Comparison of ENCODE assay signal across 9 cellular contexts in the genomic region with DNA sequence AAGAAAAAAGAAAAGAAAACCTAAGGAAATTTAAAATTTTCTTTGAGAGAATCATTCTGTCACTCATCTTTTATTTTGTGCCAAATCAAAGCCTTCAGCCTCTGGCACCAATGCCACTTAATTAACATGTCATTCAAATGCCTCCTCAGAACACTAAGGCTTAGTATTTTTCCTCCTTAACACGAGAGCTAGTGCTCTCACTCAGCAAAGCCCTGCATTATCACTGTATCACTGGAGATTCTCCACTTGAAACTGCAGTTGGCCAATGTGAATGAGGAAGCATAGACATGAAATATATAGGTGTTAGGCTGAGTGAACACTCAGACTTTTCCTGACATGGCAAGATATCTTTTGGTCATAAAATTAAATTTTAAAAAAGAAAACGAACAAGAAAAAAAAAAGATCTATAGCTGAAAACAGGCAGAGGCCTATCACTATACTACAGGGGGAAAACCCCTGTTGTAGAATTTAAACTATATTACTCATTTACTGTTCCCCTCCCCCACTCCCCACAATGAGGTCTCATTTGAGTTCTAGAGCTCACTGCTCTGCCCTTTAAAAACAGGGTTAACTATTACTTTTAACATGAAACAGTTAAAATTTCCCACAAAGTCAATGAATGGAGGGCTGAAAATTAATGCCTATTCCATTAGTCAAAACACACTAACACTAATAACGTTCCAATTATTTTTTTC. TPM values are rescaled to one million over a fixed set of nuclear protein-coding genes. Genes with fewer than 3 reads are reported as not detected.
A peak's percentile ranks its signal among the peaks of the same experiment; 100 is the strongest.
DNase-seq lines count a peak whose midpoint lies in the region; ATAC-seq and TF ChIP-seq lines count a peak whose summit lies in the region.
"Had no signal": no experiment of that assay in that cellular context is flagged by ENCODE, and none has a peak within 500 bp of the region (broad histone marks: within the 10 kb centered on the region; RNA-seq: fewer than 3 reads in every experiment).

No MANE protein-coding gene starts in this region.

- no peak overlapping the region for H3K9ac ChIP-seq in smooth muscle cell (ENCODE audit: low read depth)
- H3K9ac ChIP-seq: KMS-11 had no signal

- no peak overlapping the region for H3K27ac ChIP-seq in smooth muscle cell (ENCODE audit: low read depth)
- H3K27ac ChIP-seq: KMS-11 had no signal

- H3K36me3 ChIP-seq in smooth muscle cell (ENCODE audit: low read depth) = peaks cover 5% of the 10 kb centered on the region

- no peaks in the 10 kb centered on the region for H3K27me3 ChIP-seq in smooth muscle cell (ENCODE audit: low read depth)

- peaks cover 68% of the 10 kb centered on the region for H4K20me1 ChIP-seq in smooth muscle cell (ENCODE audit: low read depth)

- no peaks in the 10 kb centered on the region for H3K9me3 Mint-ChIP-seq in activated naive CD8-positive, alpha-beta T cell (ENCODE audit: low read depth)

- peaks cover 61% of the 10 kb centered on the region for H3K4me1 ChIP-seq in smooth muscle cell (ENCODE audit: low read depth)

- H3K27me3 Mint-ChIP-seq in activated naive CD8-positive, alpha-beta T cell = no peaks in the 10 kb centered on the region

- POLR2A ChIA-PET in HEK293T (lab: Yijun Ruan, JAX) = no interaction called here

- peak overlapping the region; percentile 93 for H3K27ac Mint-ChIP-seq in activated naive CD8-positive, alpha-beta T cell

- no peaks in the 10 kb centered on the region for H3F3A ChIP-seq in smooth muscle cell (ENCODE audit: low read depth)

- DNase-seq in GM10266 (ENCODE audit: extremely low spot score) (peak; percentile 8), HEK293T (ENCODE audit: extremely low spot score) (no peak), NCI-H2196 treated with DMSO at 0.1 percent for 48 hours (lab: John Stamatoyannopoulos, UW; ENCODE audit: unreplicated experiment) (no peak), medulla oblongata (ENCODE audit: extremely low spot score) (no peak), smooth muscle cell (lab: John Stamatoyannopoulos, UW; ENCODE audit: unreplicated experiment) (no peak)

- TF ChIP-seq CTCF in GM10266 (IDR thresholded peaks at IDR 0.05; ENCODE audit: control insufficient read depth, insufficient read depth, low read depth, missing control alignments) (no peak), smooth muscle cell (IDR thresholded peaks at IDR 0.05; ENCODE audit: borderline replicate concordance, insufficient read depth, poor library complexity, severe bottlenecking) (no peak)

- no peak overlapping the region for H2AFZ ChIP-seq in smooth muscle cell (ENCODE audit: low read depth)

- peaks cover 17% of the 10 kb centered on the region for H3K36me3 Mint-ChIP-seq in activated naive CD8-positive, alpha-beta T cell

- peak overlapping the region; percentile 75 for H3K4me3 Mint-ChIP-seq in activated naive CD8-positive, alpha-beta T cell

- ATAC-seq in GM19372 (IDR thresholded peaks at IDR 0.05; ENCODE audit: low read depth, unreplicated experiment) = peak; percentile 60
- peak; percentile 57 for ATAC-seq in HG03439 (IDR thresholded peaks at IDR 0.05; ENCODE audit: unreplicated experiment)

- CTCF ChIA-PET in HEK293T (lab: Yijun Ruan, JAX) = interaction anchor here (0.8 kb wide), 1 partner anchor 46 kb away, joined by 3 read pairs; no protein-coding TSS in a partner anchor

- 76% methylated on average over 3 of the region's 3 CpGs for WGBS in smooth muscle cell (ENCODE audit: low lambda C conversion rate)

- H3K79me2 ChIP-seq in smooth muscle cell (ENCODE audit: low read depth) = peaks cover 66% of the 10 kb centered on the region

- H3K4me2 ChIP-seq in smooth muscle cell = no peak overlapping the region
- H3K4me2 ChIP-seq: KMS-11 had no signal

- H3K4me3 ChIP-seq in smooth muscle cell = no peak overlapping the region

- H3K9me3 ChIP-seq in smooth muscle cell (replicated peaks; ENCODE audit: low read depth) = no peaks in the 10 kb centered on the region

- H3K4me1 Mint-ChIP-seq in activated naive CD8-positive, alpha-beta T cell (ENCODE audit: low read depth) = peaks cover 55% of the 10 kb centered on the region

TF ChIP-seq in HEK293T, 16 proteins besides CTCF, POLR2A, EP300 and RAD21:
- TF ChIP-seq BHLHE40 (IDR thresholded peaks at IDR 0.05; ENCODE audit: borderline replicate concordance) = no peak
- no peak for TF ChIP-seq FOXA1 (IDR thresholded peaks at IDR 0.05)
- TF ChIP-seq NFRKB (IDR thresholded peaks at IDR 0.05) = no peak
- no peak for TF ChIP-seq FOXK2 (IDR thresholded peaks at IDR 0.05)
- no peak for TF ChIP-seq ZNF384 (IDR thresholded peaks at IDR 0.05)
- no peak for TF ChIP-seq FOXM1 (IDR thresholded peaks at IDR 0.05; ENCODE audit: borderline replicate concordance)
- TF ChIP-seq CTBP1 (IDR thresholded peaks at IDR 0.05; ENCODE audit: borderline replicate concordance) = no peak
- no peak for TF ChIP-seq L3MBTL2 (conservative IDR thresholded peaks at IDR 0.05)
- no peak for TF ChIP-seq ARNT (IDR thresholded peaks at IDR 0.05)
- no peak for TF ChIP-seq ELF4 (IDR thresholded peaks at IDR 0.05)
- TF ChIP-seq, protein P1, sequence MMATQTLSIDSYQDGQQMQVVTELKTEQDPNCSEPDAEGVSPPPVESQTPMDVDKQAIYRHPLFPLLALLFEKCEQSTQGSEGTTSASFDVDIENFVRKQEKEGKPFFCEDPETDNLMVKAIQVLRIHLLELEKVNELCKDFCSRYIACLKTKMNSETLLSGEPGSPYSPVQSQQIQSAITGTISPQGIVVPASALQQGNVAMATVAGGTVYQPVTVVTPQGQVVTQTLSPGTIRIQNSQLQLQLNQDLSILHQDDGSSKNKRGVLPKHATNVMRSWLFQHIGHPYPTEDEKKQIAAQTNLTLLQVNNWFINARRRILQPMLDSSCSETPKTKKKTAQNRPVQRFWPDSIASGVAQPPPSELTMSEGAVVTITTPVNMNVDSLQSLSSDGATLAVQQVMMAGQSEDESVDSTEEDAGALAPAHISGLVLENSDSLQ (IDR thresholded peaks at IDR 0.05) = no peak
- TF ChIP-seq SP1 (IDR thresholded peaks at IDR 0.05) = no peak
- no peak for TF ChIP-seq HDGF (IDR thresholded peaks at IDR 0.05; ENCODE audit: borderline replicate concordance)
- TF ChIP-seq LEF1 (IDR thresholded peaks at IDR 0.05; ENCODE audit: borderline replicate concordance) = no peak
- no peak for TF ChIP-seq SUZ12 (IDR thresholded peaks at IDR 0.05)
- no peak for TF ChIP-seq TARDBP (IDR thresholded peaks at IDR 0.05)

RNA-seq across cellular contexts. Expression of a gene that starts 5.1 kb away (rescaled TPM):
- total RNA-seq in smooth muscle cell = 33.9 and 46.0 TPM in 2 replicates
- 22.1 and 27.2 TPM in 2 replicates for polyA plus RNA-seq in smooth muscle cell
